ENCODE assay signal across 8 cellular contexts in genomic region chr13:106567421-106568224, GRCh38. TPM values are rescaled to one million over a fixed set of nuclear protein-coding genes. Genes with fewer than 3 reads are reported as not detected.
DNase-seq lines count a peak whose midpoint lies in the region; ATAC-seq, FAIRE-seq and TF ChIP-seq lines count a peak whose summit lies in the region.

Gene ARGLU1, minus strand, starts transcription at chr13:106568137. Its CDS starts 218 bp downstream, at chr13:106567919.

- H3K4me2 ChIP-seq in fibroblast of lung (ENCODE audit: extremely low read depth, insufficient read depth, low read length) = peak within 1 kb of the TSS; percentile 74

- H3K4me3 Mint-ChIP-seq in natural killer cell = peak within 1 kb of the TSS; percentile 97

- peak; percentile 64 for DNase-seq in DMS114 treated with DMSO at 0.1 percent for 48 hours (lab: John Stamatoyannopoulos, UW; ENCODE audit: unreplicated experiment)
- DNase-seq in RCC 7860 (ENCODE audit: low spot score) = peak; percentile 64
- peak; percentile 94 for DNase-seq in activated T-helper 1 cell treated with anti-CD3 and anti-CD28 coated beads, Interleukin-2, amount 50 U/mL, for 16 hours (ENCODE audit: low read depth in 1 of 2, low spot score in 1 of 2)
- DNase-seq in fibroblast of lung (ENCODE audit: low read depth in 2 of 2) = peak; percentile 86 to 92
- DNase-seq in natural killer cell = peak; percentile 97
- peak; percentile 94 for DNase-seq in stimulated activated naive CD8-positive, alpha-beta T cell treated with anti-CD3 and anti-CD28 coated beads, Interleukin-15, Interleukin-2, amounts not matched to agents 100 U/mL and 50 U/mL, for 24 hours

- peaks cover 7% of the 10 kb centered on the region for H4K20me1 ChIP-seq in fibroblast of lung (ENCODE audit: control insufficient read depth, extremely low read depth, insufficient read depth, low read length)

- H3K4me3 ChIP-seq in HUES64 (ENCODE audit: low read length) = peak within 1 kb of the TSS; percentile 96
- H3K4me3 ChIP-seq in fibroblast of lung (replicated peaks in 1 of 4; ENCODE audit: control extremely low read depth in 1 of 4, insufficient read depth in 1 of 4, low read depth in 3 of 4, low read length in 4 of 4) = peak within 1 kb of the TSS; percentile 65 to 97 (median 80)

- H3K36me3 Mint-ChIP-seq in natural killer cell = no peaks in the 10 kb centered on the region

- no peaks in the 10 kb centered on the region for H3K9me3 ChIP-seq in HUES64 (ENCODE audit: insufficient read depth, low read depth, low read length)
- H3K9me3 ChIP-seq in fibroblast of lung (ENCODE audit: control insufficient read depth, insufficient read depth, low read depth, low read length) = no peaks in the 10 kb centered on the region

- under 1% methylated on average over 109 of the region's 109 CpGs for WGBS in HUES64

- H3K79me2 ChIP-seq in fibroblast of lung (ENCODE audit: control insufficient read depth, insufficient read depth, low read length) = peaks cover 51% of the 10 kb centered on the region

- no peaks in the 10 kb centered on the region for H3K36me3 ChIP-seq in HUES64 (ENCODE audit: insufficient read depth, low read length)
- no peaks in the 10 kb centered on the region for H3K36me3 ChIP-seq in fibroblast of lung (ENCODE audit: control insufficient read depth, insufficient read depth, low read length)

- FAIRE-seq in RCC 7860 (lab: Jason Lieb, UNC) = peak; percentile 83

- H3K9me3 Mint-ChIP-seq in natural killer cell = no peaks in the 10 kb centered on the region

- peak; percentile 72 for ATAC-seq in GM21515 (IDR thresholded peaks at IDR 0.05; ENCODE audit: unreplicated experiment)
- ATAC-seq in natural killer cell = peak; percentile 77 to 95 (median 83)
- ATAC-seq in stimulated activated naive CD8-positive, alpha-beta T cell treated with anti-CD3 and anti-CD28 coated beads, Interleukin-15, Interleukin-2, amounts not matched to agents 100 U/mL and 50 U/mL, for 24 hours = peak; percentile 85

- peak within 1 kb of the TSS; percentile 95 for H3K27ac ChIP-seq in HUES64 (ENCODE audit: low read depth, low read length)
- H3K27ac ChIP-seq in fibroblast of lung (ENCODE audit: insufficient read depth, low read length) = peak within 1 kb of the TSS; percentile 92

- TF ChIP-seq CTCF in fibroblast of lung (conservative IDR thresholded peaks at IDR 0.05 in 1 of 2, IDR thresholded peaks at IDR 0.05 in 1 of 2; ENCODE audit: low read depth in 1 of 2, low read length in 2 of 2) (no peak), natural killer cell (IDR thresholded peaks at IDR 0.05) (no peak)

- H3K4me1 ChIP-seq in HUES64 (ENCODE audit: insufficient read depth, low read length) (peaks cover 48% of the 10 kb centered on the region), fibroblast of lung (ENCODE audit: control insufficient read depth, extremely low read depth, insufficient read depth, low read length) (peaks cover 4% of the 10 kb centered on the region)

- H3K4me1 Mint-ChIP-seq in natural killer cell = peaks cover 66 to 67% of the 10 kb centered on the region in 2 donors

- H3K27me3 ChIP-seq in HUES64 (ENCODE audit: insufficient read depth, low read length) (no peaks in the 10 kb centered on the region), fibroblast of lung (ENCODE audit: control insufficient read depth, insufficient read depth, low read length) (no peaks in the 10 kb centered on the region)

- peak within 1 kb of the TSS; percentile 96 to 99 for H3K27ac Mint-ChIP-seq in natural killer cell

- H2AFZ ChIP-seq in fibroblast of lung (ENCODE audit: low read length) = peak within 1 kb of the TSS; percentile 70

- H3K27me3 Mint-ChIP-seq in natural killer cell (ENCODE audit: low read depth in 2 of 2) = no peaks in the 10 kb centered on the region

- intact Hi-C loops in natural killer cell (cut with micrococcal nuclease) = loop anchor here (2.0 to 5.0 kb wide), 2 partner anchors 17 to 1430 kb away; no protein-coding TSS in a partner anchor

- peak within 1 kb of the TSS; percentile 95 for H3K9ac ChIP-seq in HUES64 (ENCODE audit: low read depth, low read length)
- peak within 1 kb of the TSS; percentile 96 for H3K9ac ChIP-seq in fibroblast of lung (ENCODE audit: insufficient read depth, low read length)

RNA-seq across cellular contexts. Expression of gene ARGLU1, which starts in this region (rescaled TPM):
- 85.4 TPM for polyA plus RNA-seq in HUES64 (2013, experiment 1 of 2)
- polyA plus RNA-seq in HUES64 (2013, experiment 2 of 2) = 109 TPM
- total RNA-seq in fibroblast of lung = 40.3 and 45.4 TPM in 2 replicates
- 38.0 and 45.6 TPM in 2 replicates for polyA plus RNA-seq in fibroblast of lung
- polyA plus RNA-seq in fibroblast of lung (2012) = 35.5 and 44.3 TPM in 2 replicates
- polyA minus RNA-seq in fibroblast of lung (ENCODE audit: low replicate concordance) = 0.67 and 0.94 TPM in 2 replicates
- 100 to 1,000 TPM; 158 to 179 (median 161) TPM for total RNA-seq in natural killer cell

Comparison
In these comparisons a context has a peak if more than half of its experiments do, and no peak if none do; other contexts are left out.
1. Peak in every context shown above with its lines: DNase-seq, ATAC-seq, H3K4me3 ChIP-seq and H3K27ac ChIP-seq.